In genomic region chr3:71559578-71560162, GRCh38 we compare ENCODE assay signal across 1 cellular context.
TF ChIP-seq lines count a peak whose summit lies in the region.

No MANE protein-coding gene starts in this region.

TF ChIP-seq in HepG2, 621 proteins besides CTCF, POLR2A, EP300 and RAD21 (continued from another document and continues in another):
- TF ChIP-seq CEBPZ (IDR thresholded peaks at IDR 0.05; ENCODE audit: low read length) (no peak), ZEB1 (IDR thresholded peaks at IDR 0.05; ENCODE audit: insufficient replicate concordance, low read depth) (no peak), ZNF407 (CRISPR knock-in tag; IDR thresholded peaks at IDR 0.05; ENCODE audit: not compliant biosample characterization) (no peak), ZNF143 (CRISPR knock-in tag; IDR thresholded peaks at IDR 0.05) (no peak), CEBPG (CRISPR knock-in tag; IDR thresholded peaks at IDR 0.05) (peak; percentile 92), ZNF512 (CRISPR knock-in tag; IDR thresholded peaks at IDR 0.05) (no peak), KMT2A (CRISPR knock-in tag; IDR thresholded peaks at IDR 0.05) (no peak), MXD4 (CRISPR knock-in tag; IDR thresholded peaks at IDR 0.05) (no peak), KDM4B (CRISPR knock-in tag; IDR thresholded peaks at IDR 0.05) (no peak), ZNF576 (CRISPR knock-in tag; IDR thresholded peaks at IDR 0.05) (no peak), E2F1 (CRISPR knock-in tag; IDR thresholded peaks at IDR 0.05) (no peak), REST (IDR thresholded peaks at IDR 0.05; ENCODE audit: borderline replicate concordance in 1 of 2, low read depth in 1 of 2, low read length in 2 of 2) (no peak), CHD4 (IDR thresholded peaks at IDR 0.05; ENCODE audit: borderline replicate concordance, low read length) (no peak), HMGA1 (CRISPR knock-in tag; conservative IDR thresholded peaks at IDR 0.05) (no peak), ZNF292 (CRISPR knock-in tag; IDR thresholded peaks at IDR 0.05; ENCODE audit: borderline replicate concordance, low read depth) (0 out of 2 replicates have a peak, but pooled peaks have one; percentile 47), MAF1 (CRISPR knock-in tag; IDR thresholded peaks at IDR 0.05; ENCODE audit: borderline replicate concordance) (no peak), NONO (IDR thresholded peaks at IDR 0.05) (no peak), NONO (CRISPR knock-in tag; conservative IDR thresholded peaks at IDR 0.05) (peak; percentile 64; the same call in 1 of the 2 replicates), ZNF792 (CRISPR knock-in tag; IDR thresholded peaks at IDR 0.05) (no peak), IRF9 (CRISPR knock-in tag; IDR thresholded peaks at IDR 0.05; ENCODE audit: borderline replicate concordance) (no peak), ZMYM4 (CRISPR knock-in tag; IDR thresholded peaks at IDR 0.05) (peak; percentile 91), ZNF367 (CRISPR knock-in tag; IDR thresholded peaks at IDR 0.05; ENCODE audit: borderline replicate concordance) (no peak), TRAFD1 (CRISPR knock-in tag; IDR thresholded peaks at IDR 0.05; ENCODE audit: borderline replicate concordance) (no peak), JARID2 (CRISPR knock-in tag; IDR thresholded peaks at IDR 0.05; ENCODE audit: insufficient replicate concordance) (no peak), ZNF224 (CRISPR knock-in tag; IDR thresholded peaks at IDR 0.05) (no peak), KLF15 (CRISPR knock-in tag; IDR thresholded peaks at IDR 0.05; ENCODE audit: borderline replicate concordance) (no peak), SMAD9 (CRISPR knock-in tag; IDR thresholded peaks at IDR 0.05) (no peak), CSRNP1 (CRISPR knock-in tag; IDR thresholded peaks at IDR 0.05) (no peak), RBM39 (IDR thresholded peaks at IDR 0.05; ENCODE audit: low read depth, low read length, poor library complexity, severe bottlenecking) (no peak), CEBPB (IDR thresholded peaks at IDR 0.05; ENCODE audit: borderline replicate concordance, low read depth, low read length) (peak; percentile 76), NFE2L1 (CRISPR knock-in tag; IDR thresholded peaks at IDR 0.05; ENCODE audit: borderline replicate concordance) (no peak), ZNF746 (CRISPR knock-in tag; IDR thresholded peaks at IDR 0.05) (no peak), ETV6 (CRISPR knock-in tag; conservative IDR thresholded peaks at IDR 0.05) (no peak), SMARCC2 (IDR thresholded peaks at IDR 0.05) (no peak)
